8 cellular contexts compared by ENCODE assay signal in genomic region chr16:58367252-58367651, GRCh38.
"Had no signal": no experiment of that assay in that cellular context is flagged by ENCODE, and none has a peak within 500 bp of the region (broad histone marks: within the 10 kb centered on the region; RNA-seq: fewer than 3 reads in every experiment).

No MANE protein-coding gene starts in this region.

- DNase-seq: GM23248, GOT3, H7, H9, HFFc6 had no signal

- H3K4me3 ChIP-seq: GM23248, GM23338, HAP-1 had no signal

- H2AFZ ChIP-seq: GM23248, GM23338 had no signal

- H3K36me3 ChIP-seq: HAP-1 had no signal

- H3K4me3 Mint-ChIP-seq: GM23338, H9, HFFc6 had no signal

- H3K9ac ChIP-seq: GM23248 had no signal

- H3K4me1 Mint-ChIP-seq: GM23338 had no signal

- ATAC-seq: GM23338, HCT116 had no signal

- H3K4me1 ChIP-seq: HAP-1 had no signal

- H3K27ac Mint-ChIP-seq: GM23338, H9, HFFc6 had no signal

- H3K27ac ChIP-seq: GM23248 had no signal

- H3K9me3 Mint-ChIP-seq: GM23338, H9, HFFc6 had no signal

- H3K4me2 ChIP-seq: GM23338 had no signal
